In the genomic region with DNA sequence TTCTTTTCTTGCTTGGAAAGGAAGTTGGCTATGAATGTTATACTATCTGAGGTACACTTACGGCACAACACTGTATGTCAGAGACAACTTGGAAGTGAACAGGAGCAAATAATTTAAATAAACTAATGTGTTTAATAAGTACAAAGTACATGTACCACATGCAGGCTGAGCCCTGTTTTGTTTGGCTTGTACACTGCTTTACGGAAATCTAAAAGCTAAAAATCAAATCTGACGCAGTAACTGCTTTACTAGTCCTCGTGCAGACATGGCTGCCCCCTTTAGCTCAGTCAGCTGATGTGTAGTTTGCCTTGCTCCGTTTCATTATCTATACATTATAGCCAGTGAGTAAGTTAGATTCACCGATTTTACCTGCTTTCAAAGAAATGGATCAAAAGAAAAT, we compare ENCODE assay signal across 15 cellular contexts.
"Had no signal": no experiment of that assay in that cellular context is flagged by ENCODE, and none has a peak within 500 bp of the region (broad histone marks: within the 10 kb centered on the region; RNA-seq: fewer than 3 reads in every experiment).

No MANE protein-coding gene starts in this region.

- H3K27me3 ChIP-seq: adrenal gland, neutrophil, tibial nerve, vagina had no signal

- H3K4me3 ChIP-seq: adrenal gland, tibial nerve, vagina had no signal

- DNase-seq: activated CD4-positive, alpha-beta T cell treated with anti-CD3 and anti-CD28 coated beads for 48 hours; activated CD8-positive, alpha-beta T cell treated with anti-CD3 and anti-CD28 coated beads for 36 hours; activated effector memory CD4-positive, alpha-beta T cell treated with anti-CD3 and anti-CD28 coated beads, Interleukin-2, amount 50 U/mL, for 16 hours; activated T-cell treated with anti-CD3 and anti-CD28 coated beads, Interleukin-2, amount 50 U/mL, for 4 hours; adrenal gland; central memory CD4-positive, alpha-beta T cell; effector CD8-positive, alpha-beta T cell; foreskin melanocyte; natural killer cell; retina; stimulated activated CD4-positive, alpha-beta T cell treated with anti-CD3 and anti-CD28 coated beads, Interleukin-2, amount 100 ng/mL, for 48 hours; T1000 had no signal

- H3K36me3 ChIP-seq: adrenal gland, neutrophil, tibial nerve, vagina had no signal

- H3K27ac ChIP-seq: adrenal gland, neutrophil, tibial nerve, vagina had no signal

- H3K9me3 ChIP-seq: adrenal gland, neutrophil, vagina had no signal

- H3K4me1 ChIP-seq: adrenal gland, vagina had no signal
